21 cellular contexts compared by ENCODE assay signal in genomic region chr7:43602271-43602670, GRCh38. TPM values are rescaled to one million over a fixed set of nuclear protein-coding genes. Genes with fewer than 3 reads are reported as not detected.
DNase-seq lines count a peak whose midpoint lies in the region; ATAC-seq and TF ChIP-seq lines count a peak whose summit lies in the region.
"Had no signal": no experiment of that assay in that cellular context is flagged by ENCODE, and none has a peak within 500 bp of the region (broad histone marks: within the 10 kb centered on the region; RNA-seq: fewer than 3 reads in every experiment).

No MANE protein-coding gene starts in this region.

- H4K8ac ChIP-seq in mesendoderm (ENCODE audit: low read depth, low read length), result no peak overlapping the region

- peaks cover 50% of the 10 kb centered on the region for H3K4me1 Mint-ChIP-seq in CD4-positive, alpha-beta T cell (ENCODE audit: low read depth)
- H3K4me1 Mint-ChIP-seq in T-helper 2 cell treated with Interferon-gamma antibody and Interleukin-4, amounts not matched to agents 5 μg/mL and 100 μg/mL, for 36 hours (ENCODE audit: low read depth), result peaks cover 20% of the 10 kb centered on the region

- no peak overlapping the region for H2BK120ac ChIP-seq in mesendoderm (ENCODE audit: low read depth, low read length)

- no peak overlapping the region for H3K4ac ChIP-seq in mesendoderm (ENCODE audit: low read depth, low read length)

- H3K4me3 Mint-ChIP-seq in CD4-positive, alpha-beta T cell, result no peak overlapping the region
- H3K4me3 Mint-ChIP-seq in T-helper 2 cell treated with Interferon-gamma antibody and Interleukin-4, amounts not matched to agents 5 μg/mL and 100 μg/mL, for 36 hours, result no peak overlapping the region

- H3K79me1 ChIP-seq in mesendoderm (ENCODE audit: low read length), result peaks cover 3% of the 10 kb centered on the region

- no peak overlapping the region for H3K23ac ChIP-seq in mesendoderm (ENCODE audit: low read length)

- TF ChIP-seq CTCF in CD4-positive, alpha-beta T cell (IDR thresholded peaks at IDR 0.05), result no peak
- no peak for TF ChIP-seq CTCF in KMS-11 (conservative IDR thresholded peaks at IDR 0.05; ENCODE audit: low read depth, low read length)

- no peaks in the 10 kb centered on the region for H3K27me3 Mint-ChIP-seq in CD4-positive, alpha-beta T cell
- no peaks in the 10 kb centered on the region for H3K27me3 Mint-ChIP-seq in T-helper 2 cell treated with Interferon-gamma antibody and Interleukin-4, amounts not matched to agents 5 μg/mL and 100 μg/mL, for 36 hours (ENCODE audit: low read depth)

- CTCF ChIA-PET in CD4-positive, alpha-beta T cell (lab: Charles Lee), result interaction anchor here (0.7 to 9.5 kb wide), 3 partner anchors 18 to 97 kb away, joined by 3 to 64 read pairs (median 4); partner anchors contain the start of gene STK17A

- intact Hi-C loops in CD4-positive, alpha-beta T cell (cut with DNase I, micrococcal nuclease), result loop anchor here in 1 of 2 experiments (2.0 kb wide), 1 partner anchor 17 kb away; no protein-coding TSS in a partner anchor

- H3K36me3 ChIP-seq in KMS-11 (ENCODE audit: insufficient read depth) (peaks cover 8% of the 10 kb centered on the region; the same call in 1 of the 2 replicates), mesendoderm (ENCODE audit: control insufficient read depth, insufficient read depth, low read length) (no peaks in the 10 kb centered on the region)
- H3K36me3 ChIP-seq: BE2C had no signal

- no peak overlapping the region for H2AFZ ChIP-seq in KMS-11 (ENCODE audit: low read depth)

- no CpG with 5 or more reads among the region's 1 CpG for WGBS in mesendoderm (ENCODE audit: extremely low coverage, insufficient coverage, low lambda C conversion rate)

- 0 out of 2 replicates have a peak overlapping the region, but pooled peaks have one; percentile 1 for H3K4me2 ChIP-seq in KMS-11
- no peak overlapping the region for H3K4me2 ChIP-seq in mesendoderm (ENCODE audit: low read length)

- DNase-seq in CD4-positive, alpha-beta T cell, result no peak
- DNase-seq in NCI-H82 (lab: John Stamatoyannopoulos, UW) (peak; percentile 34), kidney tubule cell (ENCODE audit: low spot score) (peak; percentile 38), COLO829 (ENCODE audit: low spot score) (no peak), mesendoderm (no peak)
- no peak for DNase-seq in T-helper 2 cell treated with Interferon-gamma antibody and Interleukin-4, amounts not matched to agents 5 μg/mL and 100 μg/mL, for 36 hours (ENCODE audit: low spot score)
- DNase-seq: BE2C; Caco-2; DMS153; GOT3; HCEC 1CT; NCI-H1105; NCI-H146; NCI-H2081; NCI-H510A; NK-92 treated with Interleukin-12 subunit alpha and Interleukin-12 subunit beta, amount 100 ng/mL, for 24 hours; T-helper 1 cell had no signal

- H2BK15ac ChIP-seq in mesendoderm (replicated peaks; ENCODE audit: low read depth), result no peak overlapping the region

- no peak overlapping the region for H3K18ac ChIP-seq in mesendoderm (ENCODE audit: low read length)

- no peak for ATAC-seq in CD4-positive, alpha-beta T cell (ENCODE audit: poor library complexity)
- ATAC-seq in HG02678 (IDR thresholded peaks at IDR 0.05; ENCODE audit: unreplicated experiment), result no peak

- no peak overlapping the region for H4K5ac ChIP-seq in mesendoderm (ENCODE audit: low read length)

- peaks cover 97% of the 10 kb centered on the region for H3K79me2 ChIP-seq in KMS-11 (ENCODE audit: insufficient read depth, low read depth)
- H3K79me2 ChIP-seq in mesendoderm (ENCODE audit: control insufficient read depth, insufficient read depth, low read length), result no peaks in the 10 kb centered on the region

- H4K20me1 ChIP-seq in KMS-11 (ENCODE audit: insufficient read depth), result peaks cover 18% of the 10 kb centered on the region; the same call in 1 of the 2 replicates

- H3K9ac ChIP-seq in KMS-11 (no peak overlapping the region), mesendoderm (ENCODE audit: low read length) (no peak overlapping the region)

- H3K4me3 ChIP-seq in KMS-11 (IDR thresholded peaks at IDR 0.05; ENCODE audit: insufficient read depth, low read depth, low read length) (no peak overlapping the region), mesendoderm (ENCODE audit: low read length) (no peak overlapping the region)
- H3K4me3 ChIP-seq: K562 had no signal

- H3K27ac ChIP-seq in CD4-positive, alpha-beta T cell (ENCODE audit: low read depth, low read length), result peak overlapping the region; percentile 26
- H3K27ac ChIP-seq in KMS-11, result no peak overlapping the region
- H3K27ac ChIP-seq in mesendoderm (ENCODE audit: low read depth, low read length), result no peak overlapping the region
- H3K27ac ChIP-seq: RWPE1 had no signal

- POLR2A ChIA-PET in CD4-positive, alpha-beta T cell (lab: Charles Lee), result interaction anchor here (0.8 to 1.2 kb wide), 4 partner anchors 17 to 47 kb away, joined by 3 to 5 read pairs (median 4); partner anchors contain the start of gene STK17A

- H3K4me1 ChIP-seq in KMS-11 (ENCODE audit: low read depth, poor library complexity, severe bottlenecking) (peaks cover 81% of the 10 kb centered on the region), mesendoderm (ENCODE audit: control insufficient read depth, low read depth, low read length) (peaks cover 3% of the 10 kb centered on the region)
- H3K4me1 ChIP-seq: BE2C, Caco-2 had no signal

- peaks cover 59% of the 10 kb centered on the region for H3K36me3 Mint-ChIP-seq in CD4-positive, alpha-beta T cell (ENCODE audit: low read depth)
- peaks cover 35% of the 10 kb centered on the region for H3K36me3 Mint-ChIP-seq in T-helper 2 cell treated with Interferon-gamma antibody and Interleukin-4, amounts not matched to agents 5 μg/mL and 100 μg/mL, for 36 hours (ENCODE audit: low read depth)

- H3K56ac ChIP-seq in mesendoderm (ENCODE audit: low read length), result no peak overlapping the region

- no peaks in the 10 kb centered on the region for H3K27me3 ChIP-seq in CD4-positive, alpha-beta T cell (ENCODE audit: control insufficient read depth, insufficient read depth, low read length)
- no peaks in the 10 kb centered on the region for H3K27me3 ChIP-seq in KMS-11 (ENCODE audit: insufficient read depth, low read depth)
- no peaks in the 10 kb centered on the region for H3K27me3 ChIP-seq in mesendoderm (ENCODE audit: insufficient read depth, low read length, poor library complexity)
- H3K27me3 ChIP-seq: BE2C had no signal

- H3K9me3 Mint-ChIP-seq in CD4-positive, alpha-beta T cell, result no peaks in the 10 kb centered on the region
- H3K9me3 Mint-ChIP-seq in T-helper 2 cell treated with Interferon-gamma antibody and Interleukin-4, amounts not matched to agents 5 μg/mL and 100 μg/mL, for 36 hours, result peaks cover 7% of the 10 kb centered on the region

- no peak overlapping the region for H2AK5ac ChIP-seq in mesendoderm (ENCODE audit: low read length)

- no peak overlapping the region for H3K27ac Mint-ChIP-seq in CD4-positive, alpha-beta T cell
- H3K27ac Mint-ChIP-seq in T-helper 2 cell treated with Interferon-gamma antibody and Interleukin-4, amounts not matched to agents 5 μg/mL and 100 μg/mL, for 36 hours, result no peak overlapping the region

- H3K9me3 ChIP-seq in CD4-positive, alpha-beta T cell (ENCODE audit: control insufficient read depth, low read length), result no peaks in the 10 kb centered on the region
- H3K9me3 ChIP-seq: BE2C had no signal

- no peak overlapping the region for H2BK5ac ChIP-seq in mesendoderm (ENCODE audit: low read length)

RNA-seq across cellular contexts. Expression of gene STK17A, which starts 19.4 kb away (rescaled TPM):
- 100 to 1,000 TPM; 213 to 218 TPM for total RNA-seq in CD4-positive, alpha-beta T cell
- polyA plus RNA-seq in mesendoderm (2013, experiment 1 of 2), result 10.7 TPM
- 10.8 TPM for polyA plus RNA-seq in mesendoderm (2013, experiment 2 of 2)

Comparison
In these comparisons a context has a peak if more than half of its experiments do, and no peak if none do; other contexts are left out.
1. DNase-seq: peak in NCI-H82 (single experiment) and kidney tubule cell (single experiment); none in CD4-positive, alpha-beta T cell (0 of 10), T-helper 2 cell treated with Interferon-gamma antibody and Interleukin-4, amounts not matched to agents 5 μg/mL and 100 μg/mL, for 36 hours (single experiment), COLO829 (single experiment) and mesendoderm (single experiment).